In the genomic region with DNA sequence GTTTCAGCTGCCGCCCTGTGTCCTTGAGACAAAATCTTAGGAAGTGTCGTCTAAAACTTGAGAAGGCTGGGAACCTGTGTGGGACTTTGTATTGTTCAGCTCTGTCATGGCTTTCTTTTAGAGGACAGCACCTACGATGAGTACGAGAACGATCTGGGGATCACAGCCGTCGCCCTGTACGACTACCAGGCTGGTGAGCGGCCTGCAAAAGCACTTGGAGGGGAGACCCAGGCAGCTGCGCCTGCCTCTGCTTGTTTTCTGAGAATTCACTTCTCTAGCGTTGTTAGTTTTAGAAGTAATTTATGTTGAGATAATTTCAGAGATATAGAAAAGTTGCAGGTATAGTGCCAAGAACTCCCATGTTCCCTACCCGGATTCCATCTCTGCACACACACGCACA, we compare ENCODE assay signal across 29 cellular contexts. TPM values are rescaled to one million over a fixed set of nuclear protein-coding genes. Genes with fewer than 3 reads are reported as not detected.
"Had no signal": no experiment of that assay in that cellular context is flagged by ENCODE, and none has a peak within 500 bp of the region (broad histone marks: within the 10 kb centered on the region; RNA-seq: fewer than 3 reads in every experiment).

No MANE protein-coding gene starts in this region.

- H3K9me3 ChIP-seq: body of pancreas, colonic mucosa, esophagus muscularis mucosa, gastroesophageal sphincter had no signal

- H3K27me3 ChIP-seq: body of pancreas, colonic mucosa, esophagus muscularis mucosa, gastroesophageal sphincter had no signal

- H3K9me3 Mint-ChIP-seq: activated B cell treated with CpG ODN at 0.5 μM for 24 hours; activated CD4-positive, alpha-beta memory T cell treated with anti-CD3 and anti-CD28 coated beads for 36 hours; activated naive CD4-positive, alpha-beta T cell treated with anti-CD3 and anti-CD28 coated beads, Interleukin-2, amount 10 ng/mL, durations not matched to agents 7 days and 5 days; activated T-helper 1 cell treated with anti-CD3 and anti-CD28 coated beads, Interleukin-12 subunit alpha, Interleukin-12 subunit beta, Interleukin-2, Interleukin-4 antibody, amounts not matched to agents 30 ng/mL and 10 ng/mL and 1 ng/mL, durations not matched to agents 14 hours and 24 hours and 36 hours; activated T-helper 2 cell treated with anti-CD3 and anti-CD28 coated beads, Interferon-gamma antibody, Interleukin-2, Interleukin-4, amounts not matched to agents 10 μg/mL and 5 μg/mL and 100 μg/mL, durations not matched to agents 14 hours and 24 hours and 36 hours; T-helper 2 cell treated with Interferon-gamma antibody and Interleukin-4, amounts not matched to agents 5 μg/mL and 100 μg/mL, for 36 hours had no signal

- H3K36me3 Mint-ChIP-seq: activated CD8-positive, alpha-beta memory T cell treated with anti-CD3 and anti-CD28 coated beads, Interleukin-2, amount 10 ng/mL, durations not matched to agents 7 days and 5 days; activated naive CD4-positive, alpha-beta T cell treated with anti-CD3 and anti-CD28 coated beads, Interleukin-2, amount 10 ng/mL, durations not matched to agents 7 days and 5 days; activated naive CD8-positive, alpha-beta T cell had no signal

- H3K4me3 ChIP-seq: body of pancreas, colonic mucosa, esophagus muscularis mucosa, gastroesophageal sphincter had no signal

- H3K4me3 Mint-ChIP-seq: activated B cell treated with CpG ODN at 0.5 μM for 24 hours; activated CD4-positive, alpha-beta memory T cell treated with anti-CD3 and anti-CD28 coated beads for 36 hours; activated CD8-positive, alpha-beta memory T cell treated with anti-CD3 and anti-CD28 coated beads, Interleukin-2, amount 10 ng/mL, durations not matched to agents 7 days and 5 days; activated CD8-positive, alpha-beta T cell treated with anti-CD3 and anti-CD28 coated beads, Interleukin-2, amount 10 ng/mL, durations not matched to agents 7 days and 5 days; activated naive CD4-positive, alpha-beta T cell treated with anti-CD3 and anti-CD28 coated beads, Interleukin-2, amount 10 ng/mL, durations not matched to agents 7 days and 5 days; activated naive CD8-positive, alpha-beta T cell; activated T-helper 1 cell treated with anti-CD3 and anti-CD28 coated beads, Interleukin-12 subunit alpha, Interleukin-12 subunit beta, Interleukin-2, Interleukin-4 antibody, amounts not matched to agents 30 ng/mL and 10 ng/mL and 1 ng/mL, durations not matched to agents 14 hours and 24 hours and 36 hours; T-helper 17 cell; T-helper 2 cell treated with Interferon-gamma antibody and Interleukin-4, amounts not matched to agents 5 μg/mL and 100 μg/mL, for 36 hours had no signal

- H3K27me3 Mint-ChIP-seq: activated CD4-positive, alpha-beta memory T cell treated with anti-CD3 and anti-CD28 coated beads for 36 hours; activated naive CD8-positive, alpha-beta T cell had no signal

- H3K27ac ChIP-seq: body of pancreas, colonic mucosa, esophagus muscularis mucosa, gastroesophageal sphincter, WERI-Rb-1 had no signal

- ATAC-seq: activated CD4-positive, CD25-positive, alpha-beta regulatory T cell treated with anti-CD3 and anti-CD28 coated beads, Interleukin-2, amount 50 U/mL, for 24 hours; activated CD8-positive, alpha-beta memory T cell treated with anti-CD3 and anti-CD28 coated beads, Interleukin-2, amount 10 ng/mL, durations not matched to agents 7 days and 5 days; activated CD8-positive, alpha-beta T cell treated with anti-CD3 and anti-CD28 coated beads, Interleukin-2, amount 10 ng/mL, durations not matched to agents 7 days and 5 days; body of pancreas; gastroesophageal sphincter; T-helper 17 cell had no signal

- H3K27ac Mint-ChIP-seq: activated B cell treated with CpG ODN at 0.5 μM for 24 hours; activated CD4-positive, alpha-beta memory T cell treated with anti-CD3 and anti-CD28 coated beads for 36 hours; activated CD8-positive, alpha-beta memory T cell treated with anti-CD3 and anti-CD28 coated beads, Interleukin-2, amount 10 ng/mL, durations not matched to agents 7 days and 5 days; activated CD8-positive, alpha-beta T cell treated with anti-CD3 and anti-CD28 coated beads, Interleukin-2, amount 10 ng/mL, durations not matched to agents 7 days and 5 days; activated naive CD4-positive, alpha-beta T cell treated with anti-CD3 and anti-CD28 coated beads, Interleukin-2, amount 10 ng/mL, durations not matched to agents 7 days and 5 days; activated naive CD8-positive, alpha-beta T cell; activated T-helper 1 cell treated with anti-CD3 and anti-CD28 coated beads, Interleukin-12 subunit alpha, Interleukin-12 subunit beta, Interleukin-2, Interleukin-4 antibody, amounts not matched to agents 30 ng/mL and 10 ng/mL and 1 ng/mL, durations not matched to agents 14 hours and 24 hours and 36 hours; activated T-helper 2 cell treated with anti-CD3 and anti-CD28 coated beads, Interferon-gamma antibody, Interleukin-2, Interleukin-4, amounts not matched to agents 10 μg/mL and 5 μg/mL and 100 μg/mL, durations not matched to agents 14 hours and 24 hours and 36 hours; T-helper 17 cell; T-helper 2 cell treated with Interferon-gamma antibody and Interleukin-4, amounts not matched to agents 5 μg/mL and 100 μg/mL, for 36 hours had no signal

- H3K4me1 Mint-ChIP-seq: activated CD8-positive, alpha-beta memory T cell treated with anti-CD3 and anti-CD28 coated beads, Interleukin-2, amount 10 ng/mL, durations not matched to agents 7 days and 5 days; activated naive CD4-positive, alpha-beta T cell treated with anti-CD3 and anti-CD28 coated beads, Interleukin-2, amount 10 ng/mL, durations not matched to agents 7 days and 5 days; T-helper 17 cell had no signal

- DNase-seq: activated CD4-positive, alpha-beta memory T cell treated with anti-CD3 and anti-CD28 coated beads for 36 hours; activated CD4-positive, alpha-beta T cell treated with anti-CD3 and anti-CD28 coated beads for 48 hours; activated CD8-positive, alpha-beta memory T cell treated with anti-CD3 and anti-CD28 coated beads, Interleukin-2, amount 10 ng/mL, durations not matched to agents 7 days and 5 days; activated CD8-positive, alpha-beta memory T cell treated with anti-CD3 and anti-CD28 coated beads, Interleukin-2, amount 50 U/mL, for 4 hours; activated CD8-positive, alpha-beta T cell treated with anti-CD3 and anti-CD28 coated beads, Interleukin-2, amount 10 ng/mL, durations not matched to agents 7 days and 5 days; activated effector memory CD4-positive, alpha-beta T cell treated with anti-CD3 and anti-CD28 coated beads, Interleukin-2, amount 50 U/mL, for 16 hours; activated naive CD4-positive, alpha-beta T cell treated with anti-CD3 and anti-CD28 coated beads, Interleukin-2, amount 10 ng/mL, durations not matched to agents 7 days and 5 days; activated T-cell treated with anti-CD3 and anti-CD28 coated beads, Interleukin-2, amount 50 U/mL, for 1 hour; activated T-cell treated with anti-CD3 and anti-CD28 coated beads, Interleukin-2, amount 50 U/mL, for 48 hours; amniotic stem cell; body of pancreas; caudate nucleus; colonic mucosa; effector CD8-positive, alpha-beta T cell; erythroblast; foreskin melanocyte; head of caudate nucleus; T-helper 1 cell; T-helper 17 cell; T1000; WERI-Rb-1 had no signal

- H3K4me1 ChIP-seq: body of pancreas, colonic mucosa, esophagus muscularis mucosa, gastroesophageal sphincter had no signal

RNA-seq across cellular contexts. Expression of gene CTTN, which starts 35.2 kb away (rescaled TPM):
- total RNA-seq: activated CD8-positive, alpha-beta T cell treated with anti-CD3 and anti-CD28 coated beads, Interleukin-2, amount 10 ng/mL, durations not matched to agents 7 days and 5 days had no signal
